Comparison of ENCODE assay signal across 23 cellular contexts in genomic region chr10:3951993-3952392, GRCh38.
DNase-seq lines count a peak whose midpoint lies in the region; ATAC-seq, FAIRE-seq and TF ChIP-seq lines count a peak whose summit lies in the region.
"Had no signal": no experiment of that assay in that cellular context is flagged by ENCODE, and none has a peak within 500 bp of the region (broad histone marks: within the 10 kb centered on the region; RNA-seq: fewer than 3 reads in every experiment).

No MANE protein-coding gene starts in this region.

- H3K4me1 Mint-ChIP-seq in T-helper 17 cell = peaks cover 17% of the 10 kb centered on the region

- POLR2A ChIA-PET in OCI-LY7 (lab: Charles Lee) = interaction anchor here (0.5 kb wide), 1 partner anchor 419 kb away, joined by 4 read pairs; no protein-coding TSS in a partner anchor

- intact Hi-C loops in heart right ventricle (cut with DNase I) = no loop called here
- intact Hi-C loops in pancreas (cut with DNase I) = no loop called here
- intact Hi-C loops in OCI-LY7 (cut with micrococcal nuclease; ENCODE audit: unreplicated experiment) = no loop called here
- intact Hi-C loops in right lobe of liver (cut with DNase I) = no loop called here

- no peak for TF ChIP-seq CTCF in heart right ventricle (IDR thresholded peaks at IDR 0.05)
- TF ChIP-seq CTCF in pancreas (IDR thresholded peaks at IDR 0.05) = no peak
- no peak for TF ChIP-seq CTCF in OCI-LY7 (conservative IDR thresholded peaks at IDR 0.05; ENCODE audit: low read length)
- no peak for TF ChIP-seq CTCF in right lobe of liver (IDR thresholded peaks at IDR 0.05)

- H3K9me2 ChIP-seq in OCI-LY7 (ENCODE audit: insufficient read depth, low read length) = no peaks in the 10 kb centered on the region

- H3K36me3 Mint-ChIP-seq in T-helper 17 cell (ENCODE audit: low read depth) = no peaks in the 10 kb centered on the region
- H3K36me3 Mint-ChIP-seq: brain, CD14-positive monocyte had no signal

- ATAC-seq in T-helper 17 cell (no peak), heart right ventricle (peak in 7 of 8 donors; percentile 34 to 89 (median 81)), pancreas (peak in 3 of 4 donors; percentile 55 to 83 (median 70)), right lobe of liver (no peak)
- ATAC-seq: esophagus mucosa; psoas muscle; stimulated activated effector memory CD8-positive, alpha-beta T cell treated with anti-CD3 and anti-CD28 coated beads, Interleukin-12 subunit alpha, Interleukin-12 subunit beta, amount 100 ng/mL, for 72 hours had no signal

- H3K79me2 ChIP-seq in OCI-LY7 (ENCODE audit: insufficient read depth, low read depth, low read length) = no peaks in the 10 kb centered on the region

- H3K27ac Mint-ChIP-seq in T-helper 17 cell = no peak overlapping the region
- H3K27ac Mint-ChIP-seq: CD14-positive monocyte, H9 had no signal

- DNase-seq in GM12891 (ENCODE audit: insufficient read length, low spot score) = no peak
- DNase-seq in T-helper 17 cell = no peak
- DNase-seq in heart right ventricle = peak; percentile 34 to 47
- peak in 3 of 6 donors; percentile 35 to 66 (median 43) for DNase-seq in pancreas
- no peak for DNase-seq in GF-D8 (lab: John Stamatoyannopoulos, UW)
- DNase-seq in OCI-LY7 (ENCODE audit: low spot score) = no peak
- no peak for DNase-seq in right lobe of liver
- DNase-seq: activated CD4-positive, alpha-beta T cell treated with anti-CD3 and anti-CD28 coated beads for 48 hours; H9; hypothalamus; NCI-H1694; NCI-H524 treated with DMSO at 0.1 percent for 48 hours; psoas muscle; stimulated activated CD4-positive, alpha-beta T cell treated with anti-CD3 and anti-CD28 coated beads, Interleukin-2, amount 100 ng/mL, for 24 hours; testis had no signal

- no TSS peak for BruUV-seq in OCI-LY7 (replicated peaks; lab: Mats Ljungman, UMichigan)

- H3K4me1 ChIP-seq in heart right ventricle (peaks cover 0 to 15% (median 0%) of the 10 kb centered on the region in 9 donors), pancreas (no peaks in the 10 kb centered on the region), OCI-LY7 (ENCODE audit: insufficient read depth, low read length, poor library complexity, severe bottlenecking) (no peaks in the 10 kb centered on the region), right lobe of liver (no peaks in the 10 kb centered on the region)
- H3K4me1 ChIP-seq: psoas muscle had no signal

- H3K4me2 ChIP-seq in OCI-LY7 (ENCODE audit: low read length) = no peak overlapping the region
- H3K4me2 ChIP-seq: KMS-11, smooth muscle cell had no signal

- no peaks in the 10 kb centered on the region for H3K27me3 ChIP-seq in heart right ventricle
- no peaks in the 10 kb centered on the region for H3K27me3 ChIP-seq in pancreas
- H3K27me3 ChIP-seq in right lobe of liver = no peaks in the 10 kb centered on the region
- H3K27me3 ChIP-seq: testis had no signal

- H3K36me3 ChIP-seq in heart right ventricle (no peaks in the 10 kb centered on the region), pancreas (no peaks in the 10 kb centered on the region), OCI-LY7 (ENCODE audit: insufficient read depth, low read length) (no peaks in the 10 kb centered on the region), right lobe of liver (no peaks in the 10 kb centered on the region)

- FAIRE-seq in GM12891 (lab: Jason Lieb, UNC) (peak; percentile 9), pancreas (lab: Jason Lieb, UNC) (no peak)
- FAIRE-seq: D721Med, frontal cortex had no signal

- 63 to 67% methylated on average over 12 of the region's 12 CpGs for WGBS in heart right ventricle, 2 donors
- 39 to 52% methylated on average over 12 of the region's 12 CpGs for WGBS in pancreas, 2 donors
- WGBS in right lobe of liver (ENCODE audit: insufficient coverage, low coverage, low lambda C conversion rate, missing lambda C conversion rate) = 89% methylated on average over 12 of the region's 12 CpGs

- CTCF ChIA-PET in OCI-LY7 (lab: Charles Lee; ENCODE audit: unreplicated experiment) = no interaction called here

- H3K4me3 ChIP-seq in heart right ventricle = no peak overlapping the region
- H3K4me3 ChIP-seq in pancreas = no peak overlapping the region
- H3K4me3 ChIP-seq in OCI-LY7 (ENCODE audit: low read depth, low read length, poor library complexity, severe bottlenecking) = no peak overlapping the region
- no peak overlapping the region for H3K4me3 ChIP-seq in right lobe of liver
- H3K4me3 ChIP-seq: psoas muscle, smooth muscle cell, testis had no signal

- H3K9me3 ChIP-seq in T-helper 17 cell (ENCODE audit: control insufficient read depth, low read length, poor library complexity, severe bottlenecking) (no peaks in the 10 kb centered on the region), heart right ventricle (no peaks in the 10 kb centered on the region), pancreas (no peaks in the 10 kb centered on the region), OCI-LY7 (ENCODE audit: low read length) (no peaks in the 10 kb centered on the region), right lobe of liver (no peaks in the 10 kb centered on the region)
- H3K9me3 ChIP-seq: psoas muscle, testis had no signal

- H3K4me3 Mint-ChIP-seq in T-helper 17 cell = peak overlapping the region; percentile 28
- H3K4me3 Mint-ChIP-seq: brain; CD14-positive monocyte; H9; stimulated activated effector memory CD8-positive, alpha-beta T cell treated with anti-CD3 and anti-CD28 coated beads, Interleukin-12 subunit alpha, Interleukin-12 subunit beta, amount 100 ng/mL, for 72 hours had no signal

- H4K20me1 ChIP-seq in OCI-LY7 (ENCODE audit: insufficient read depth, low read length) = no peaks in the 10 kb centered on the region

- TF ChIP-seq POLR2A in GM12891 (IDR thresholded peaks at IDR 0.05; ENCODE audit: low read depth, low read length) (no peak), right lobe of liver (IDR thresholded peaks at IDR 0.05) (no peak)

- H3K27me3 Mint-ChIP-seq in T-helper 17 cell = no peaks in the 10 kb centered on the region
- H3K27me3 Mint-ChIP-seq: brain had no signal

- H2AFZ ChIP-seq in OCI-LY7 (ENCODE audit: low read length) = no peak overlapping the region

- H3K27ac ChIP-seq in heart right ventricle (peak overlapping the region in 1 of 10 donors; percentile 26), pancreas (no peak overlapping the region), OCI-LY7 (ENCODE audit: low read depth, low read length, poor library complexity, severe bottlenecking) (no peak overlapping the region), right lobe of liver (no peak overlapping the region)
- H3K27ac ChIP-seq: KMS-11, psoas muscle, testis had no signal

TF ChIP-seq in GM12891, 5 proteins besides CTCF, POLR2A, EP300 and RAD21:
- TF ChIP-seq PAX5 (IDR thresholded peaks at IDR 0.05; ENCODE audit: insufficient read depth, low read length, severe bottlenecking) (no peak), TAF1 (IDR thresholded peaks at IDR 0.05; ENCODE audit: low read depth, low read length) (no peak), POU2F2 (IDR thresholded peaks at IDR 0.05; ENCODE audit: low read depth, low read length) (no peak), POLR2AphosphoS5 (IDR thresholded peaks at IDR 0.05; ENCODE audit: low read depth, low read length) (no peak), SPI1 (IDR thresholded peaks at IDR 0.05; ENCODE audit: low read depth, low read length) (no peak)

Comparison
In these comparisons a context has a peak if more than half of its experiments do, and no peak if none do; other contexts are left out.
1. DNase-seq: peak in heart right ventricle (2 of 2); none in GM12891 (single experiment), T-helper 17 cell (0 of 3), GF-D8 (single experiment), OCI-LY7 (single experiment) and right lobe of liver (0 of 3).
2. ATAC-seq: peak in heart right ventricle (7 of 8) and pancreas (3 of 4); none in T-helper 17 cell (single experiment) and right lobe of liver (0 of 4).